ENCODE assay signal across 1 cellular context in the genomic region with DNA sequence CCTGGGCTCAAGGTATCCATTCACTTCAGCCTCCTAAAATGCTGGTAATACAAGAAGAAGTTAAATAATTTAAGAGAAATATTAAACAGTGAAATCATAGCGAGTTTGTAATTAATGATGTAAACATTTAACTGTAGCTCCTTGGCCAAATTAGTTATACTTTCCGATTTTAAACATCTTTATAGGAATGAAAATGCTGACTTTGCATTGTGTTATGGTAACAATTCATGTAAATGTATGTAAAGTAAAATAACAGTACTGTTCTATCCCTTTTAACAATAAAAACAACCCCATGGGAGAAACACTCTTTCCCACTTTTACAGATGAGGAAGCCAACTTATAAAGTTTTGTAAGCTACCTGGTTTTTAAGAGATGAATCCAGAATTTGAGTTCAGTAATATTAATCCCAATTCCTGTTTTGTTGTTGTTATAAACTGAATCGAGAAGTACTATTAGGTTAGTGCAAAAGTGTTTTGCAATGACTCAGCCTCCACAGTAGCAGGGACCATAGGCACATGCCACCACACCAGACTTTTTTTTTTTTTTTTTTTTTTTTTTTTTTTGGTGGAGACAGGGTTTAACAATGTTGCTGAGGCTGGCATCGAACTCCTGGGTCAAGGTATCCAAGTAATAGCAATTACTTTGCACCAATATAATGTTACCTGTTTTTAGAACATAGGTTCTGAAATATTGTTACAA.
TF ChIP-seq lines count a peak whose summit lies in the region.

No MANE protein-coding gene starts in this region.

TF ChIP-seq in SK-N-SH treated with all-trans-retinoic acid at 6 μM for 48 hours, 23 proteins besides CTCF, POLR2A, EP300 and RAD21 (continued from another document):
- TF ChIP-seq, protein P1, sequence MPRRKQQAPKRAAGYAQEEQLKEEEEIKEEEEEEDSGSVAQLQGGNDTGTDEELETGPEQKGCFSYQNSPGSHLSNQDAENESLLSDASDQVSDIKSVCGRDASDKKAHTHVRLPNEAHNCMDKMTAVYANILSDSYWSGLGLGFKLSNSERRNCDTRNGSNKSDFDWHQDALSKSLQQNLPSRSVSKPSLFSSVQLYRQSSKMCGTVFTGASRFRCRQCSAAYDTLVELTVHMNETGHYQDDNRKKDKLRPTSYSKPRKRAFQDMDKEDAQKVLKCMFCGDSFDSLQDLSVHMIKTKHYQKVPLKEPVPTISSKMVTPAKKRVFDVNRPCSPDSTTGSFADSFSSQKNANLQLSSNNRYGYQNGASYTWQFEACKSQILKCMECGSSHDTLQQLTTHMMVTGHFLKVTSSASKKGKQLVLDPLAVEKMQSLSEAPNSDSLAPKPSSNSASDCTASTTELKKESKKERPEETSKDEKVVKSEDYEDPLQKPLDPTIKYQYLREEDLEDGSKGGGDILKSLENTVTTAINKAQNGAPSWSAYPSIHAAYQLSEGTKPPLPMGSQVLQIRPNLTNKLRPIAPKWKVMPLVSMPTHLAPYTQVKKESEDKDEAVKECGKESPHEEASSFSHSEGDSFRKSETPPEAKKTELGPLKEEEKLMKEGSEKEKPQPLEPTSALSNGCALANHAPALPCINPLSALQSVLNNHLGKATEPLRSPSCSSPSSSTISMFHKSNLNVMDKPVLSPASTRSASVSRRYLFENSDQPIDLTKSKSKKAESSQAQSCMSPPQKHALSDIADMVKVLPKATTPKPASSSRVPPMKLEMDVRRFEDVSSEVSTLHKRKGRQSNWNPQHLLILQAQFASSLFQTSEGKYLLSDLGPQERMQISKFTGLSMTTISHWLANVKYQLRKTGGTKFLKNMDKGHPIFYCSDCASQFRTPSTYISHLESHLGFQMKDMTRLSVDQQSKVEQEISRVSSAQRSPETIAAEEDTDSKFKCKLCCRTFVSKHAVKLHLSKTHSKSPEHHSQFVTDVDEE (CRISPR knock-in tag; IDR thresholded peaks at IDR 0.05), result no peak
- TF ChIP-seq, protein P2, sequence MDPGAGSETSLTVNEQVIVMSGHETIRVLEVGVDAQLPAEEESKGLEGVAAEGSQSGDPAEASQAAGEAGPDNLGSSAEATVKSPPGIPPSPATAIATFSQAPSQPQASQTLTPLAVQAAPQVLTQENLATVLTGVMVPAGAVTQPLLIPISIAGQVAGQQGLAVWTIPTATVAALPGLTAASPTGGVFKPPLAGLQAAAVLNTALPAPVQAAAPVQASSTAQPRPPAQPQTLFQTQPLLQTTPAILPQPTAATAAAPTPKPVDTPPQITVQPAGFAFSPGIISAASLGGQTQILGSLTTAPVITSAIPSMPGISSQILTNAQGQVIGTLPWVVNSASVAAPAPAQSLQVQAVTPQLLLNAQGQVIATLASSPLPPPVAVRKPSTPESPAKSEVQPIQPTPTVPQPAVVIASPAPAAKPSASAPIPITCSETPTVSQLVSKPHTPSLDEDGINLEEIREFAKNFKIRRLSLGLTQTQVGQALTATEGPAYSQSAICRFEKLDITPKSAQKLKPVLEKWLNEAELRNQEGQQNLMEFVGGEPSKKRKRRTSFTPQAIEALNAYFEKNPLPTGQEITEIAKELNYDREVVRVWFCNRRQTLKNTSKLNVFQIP (CRISPR knock-in tag; IDR thresholded peaks at IDR 0.05; ENCODE audit: borderline replicate concordance, low read depth), result no peak
- TF ChIP-seq, protein P3, sequence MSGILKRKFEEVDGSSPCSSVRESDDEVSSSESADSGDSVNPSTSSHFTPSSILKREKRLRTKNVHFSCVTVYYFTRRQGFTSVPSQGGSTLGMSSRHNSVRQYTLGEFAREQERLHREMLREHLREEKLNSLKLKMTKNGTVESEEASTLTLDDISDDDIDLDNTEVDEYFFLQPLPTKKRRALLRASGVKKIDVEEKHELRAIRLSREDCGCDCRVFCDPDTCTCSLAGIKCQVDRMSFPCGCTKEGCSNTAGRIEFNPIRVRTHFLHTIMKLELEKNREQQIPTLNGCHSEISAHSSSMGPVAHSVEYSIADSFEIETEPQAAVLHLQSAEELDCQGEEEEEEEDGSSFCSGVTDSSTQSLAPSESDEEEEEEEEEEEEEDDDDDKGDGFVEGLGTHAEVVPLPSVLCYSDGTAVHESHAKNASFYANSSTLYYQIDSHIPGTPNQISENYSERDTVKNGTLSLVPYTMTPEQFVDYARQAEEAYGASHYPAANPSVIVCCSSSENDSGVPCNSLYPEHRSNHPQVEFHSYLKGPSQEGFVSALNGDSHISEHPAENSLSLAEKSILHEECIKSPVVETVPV (CRISPR knock-in tag; IDR thresholded peaks at IDR 0.05), result no peak
- TF ChIP-seq, protein P4, sequence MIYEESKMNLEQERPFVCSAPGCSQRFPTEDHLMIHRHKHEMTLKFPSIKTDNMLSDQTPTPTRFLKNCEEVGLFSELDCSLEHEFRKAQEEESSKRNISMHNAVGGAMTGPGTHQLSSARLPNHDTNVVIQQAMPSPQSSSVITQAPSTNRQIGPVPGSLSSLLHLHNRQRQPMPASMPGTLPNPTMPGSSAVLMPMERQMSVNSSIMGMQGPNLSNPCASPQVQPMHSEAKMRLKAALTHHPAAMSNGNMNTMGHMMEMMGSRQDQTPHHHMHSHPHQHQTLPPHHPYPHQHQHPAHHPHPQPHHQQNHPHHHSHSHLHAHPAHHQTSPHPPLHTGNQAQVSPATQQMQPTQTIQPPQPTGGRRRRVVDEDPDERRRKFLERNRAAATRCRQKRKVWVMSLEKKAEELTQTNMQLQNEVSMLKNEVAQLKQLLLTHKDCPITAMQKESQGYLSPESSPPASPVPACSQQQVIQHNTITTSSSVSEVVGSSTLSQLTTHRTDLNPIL (CRISPR knock-in tag; IDR thresholded peaks at IDR 0.05; ENCODE audit: low read depth), result no peak
- TF ChIP-seq, protein P5, sequence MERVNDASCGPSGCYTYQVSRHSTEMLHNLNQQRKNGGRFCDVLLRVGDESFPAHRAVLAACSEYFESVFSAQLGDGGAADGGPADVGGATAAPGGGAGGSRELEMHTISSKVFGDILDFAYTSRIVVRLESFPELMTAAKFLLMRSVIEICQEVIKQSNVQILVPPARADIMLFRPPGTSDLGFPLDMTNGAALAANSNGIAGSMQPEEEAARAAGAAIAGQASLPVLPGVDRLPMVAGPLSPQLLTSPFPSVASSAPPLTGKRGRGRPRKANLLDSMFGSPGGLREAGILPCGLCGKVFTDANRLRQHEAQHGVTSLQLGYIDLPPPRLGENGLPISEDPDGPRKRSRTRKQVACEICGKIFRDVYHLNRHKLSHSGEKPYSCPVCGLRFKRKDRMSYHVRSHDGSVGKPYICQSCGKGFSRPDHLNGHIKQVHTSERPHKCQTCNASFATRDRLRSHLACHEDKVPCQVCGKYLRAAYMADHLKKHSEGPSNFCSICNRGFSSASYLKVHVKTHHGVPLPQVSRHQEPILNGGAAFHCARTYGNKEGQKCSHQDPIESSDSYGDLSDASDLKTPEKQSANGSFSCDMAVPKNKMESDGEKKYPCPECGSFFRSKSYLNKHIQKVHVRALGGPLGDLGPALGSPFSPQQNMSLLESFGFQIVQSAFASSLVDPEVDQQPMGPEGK (CRISPR knock-in tag; IDR thresholded peaks at IDR 0.05; ENCODE audit: borderline replicate concordance), result no peak
- no peak for TF ChIP-seq ZC3H10 (CRISPR knock-in tag; IDR thresholded peaks at IDR 0.05)
- no peak for TF ChIP-seq ARNTL (CRISPR knock-in tag; IDR thresholded peaks at IDR 0.05; ENCODE audit: borderline replicate concordance, low read depth)
- no peak for TF ChIP-seq ZNF8 (CRISPR knock-in tag; IDR thresholded peaks at IDR 0.05)
- TF ChIP-seq ESRRG (CRISPR knock-in tag; IDR thresholded peaks at IDR 0.05), result no peak
- no peak for TF ChIP-seq TOX (CRISPR knock-in tag; IDR thresholded peaks at IDR 0.05; ENCODE audit: borderline replicate concordance)
